In the genomic region with DNA sequence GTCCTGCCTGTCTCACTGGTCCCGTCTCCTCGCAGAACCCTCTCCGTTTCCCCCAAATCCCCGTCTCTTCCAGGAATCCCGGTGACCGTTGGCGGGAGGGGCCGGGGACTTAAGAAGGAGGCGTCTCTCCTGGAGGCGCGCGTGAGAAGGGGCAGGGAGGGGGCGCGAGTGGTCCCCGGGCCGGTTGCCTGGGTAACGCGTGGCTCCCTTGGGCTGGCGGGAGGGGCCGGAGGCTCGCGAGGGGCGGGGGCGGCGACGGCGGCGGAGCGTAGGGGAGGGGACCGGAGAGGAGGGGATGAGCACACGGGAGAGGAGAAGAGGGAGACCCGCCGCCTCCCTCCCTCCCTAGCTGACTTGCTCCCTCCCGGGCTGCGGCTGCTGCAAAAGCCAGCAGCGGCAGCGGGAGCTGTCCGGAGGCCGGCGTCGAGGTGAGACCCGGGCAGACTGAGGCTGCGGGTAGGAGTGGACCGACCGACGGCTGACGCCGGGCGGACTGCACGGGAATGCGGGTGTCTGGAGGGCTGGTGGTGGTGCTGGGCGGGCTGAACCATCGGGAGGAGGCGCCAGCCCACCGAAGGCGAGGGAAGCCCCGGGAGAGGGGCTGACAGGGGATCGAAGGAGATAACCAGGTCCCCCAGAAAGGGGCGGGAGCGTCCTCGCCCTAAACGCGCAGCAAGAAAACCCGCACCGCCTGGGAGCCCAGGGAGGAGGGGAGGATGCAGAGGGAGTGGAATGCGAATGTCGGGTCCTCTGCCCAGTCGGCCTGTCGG, we compare ENCODE assay signal across 8 cellular contexts. TPM values are rescaled to one million over a fixed set of nuclear protein-coding genes. Genes with fewer than 3 reads are reported as not detected.
DNase-seq lines count a peak whose midpoint lies in the region; ATAC-seq and TF ChIP-seq lines count a peak whose summit lies in the region.

Gene PRRT2, plus strand, starts transcription at position 298 of the 770 bp plus-strand sequence. CDS start 862 bp downstream, outside the sequence.

- H3K27me3 ChIP-seq in endodermal cell (ENCODE audit: control insufficient read depth, insufficient read depth, low read length, poor library complexity, severe bottlenecking) (no peaks in the 10 kb centered on the region), thyroid gland (no peaks in the 10 kb centered on the region)

- peaks cover 25% of the 10 kb centered on the region for H3K36me3 ChIP-seq in endodermal cell (ENCODE audit: control insufficient read depth, insufficient read depth, low read length)
- no peaks in the 10 kb centered on the region for H3K36me3 ChIP-seq in mucosa of descending colon (ENCODE audit: low read depth)
- H3K36me3 ChIP-seq in thyroid gland, result peaks cover 11 to 15% of the 10 kb centered on the region in 2 donors

- 1 to 3% methylated on average over 14 to 64 of the region's 69 CpGs for WGBS in endodermal cell (ENCODE audit: insufficient coverage in 1 of 2, insufficient read length in 1 of 2), 2 experiments
- WGBS in thyroid gland, 2 donors, result 8% methylated on average over 40 to 42 of the region's 69 CpGs

- no peaks in the 10 kb centered on the region for H3K27me3 Mint-ChIP-seq in activated CD8-positive, alpha-beta T cell treated with anti-CD3 and anti-CD28 coated beads for 36 hours
- peaks cover 11% of the 10 kb centered on the region for H3K27me3 Mint-ChIP-seq in endodermal cell (ENCODE audit: insufficient read depth)

- CTCF ChIA-PET in activated CD8-positive, alpha-beta T cell treated with anti-CD3 and anti-CD28 coated beads for 36 hours (lab: Charles Lee), result interaction anchor here (2.6 kb wide), 1 partner anchor 36 kb away, joined by 10 read pairs; no protein-coding TSS in a partner anchor

- TF ChIP-seq POLR2A in thyroid gland (IDR thresholded peaks at IDR 0.05), result no peak

- H3K9me3 ChIP-seq in endodermal cell (ENCODE audit: control insufficient read depth, low read length), result no peaks in the 10 kb centered on the region
- H3K9me3 ChIP-seq in mucosa of descending colon, result no peaks in the 10 kb centered on the region
- no peaks in the 10 kb centered on the region for H3K9me3 ChIP-seq in thyroid gland

- POLR2A ChIA-PET in activated CD8-positive, alpha-beta T cell treated with anti-CD3 and anti-CD28 coated beads for 36 hours (lab: Charles Lee), result interaction anchor here (0.6 to 9.5 kb wide), 5 partner anchors 10 to 185 kb away, joined by 3 to 167 read pairs (median 4); partner anchors contain the start of genes KIF22, MVP and PAGR1

- H3K27ac Mint-ChIP-seq in activated CD8-positive, alpha-beta T cell treated with anti-CD3 and anti-CD28 coated beads for 36 hours, result peak within 1 kb of the TSS; percentile 89
- peak within 1 kb of the TSS; percentile 92 for H3K27ac Mint-ChIP-seq in endodermal cell

- no peak for TF ChIP-seq CTCF in activated CD8-positive, alpha-beta T cell treated with anti-CD3 and anti-CD28 coated beads for 36 hours (IDR thresholded peaks at IDR 0.05)
- TF ChIP-seq CTCF in endodermal cell (conservative IDR thresholded peaks at IDR 0.05), result no peak
- no peak for TF ChIP-seq CTCF in mucosa of descending colon (IDR thresholded peaks at IDR 0.05)
- no peak for TF ChIP-seq CTCF in thyroid gland (IDR thresholded peaks at IDR 0.05)

- ATAC-seq in activated CD8-positive, alpha-beta T cell treated with anti-CD3 and anti-CD28 coated beads for 36 hours, result no peak
- no peak for ATAC-seq in mucosa of descending colon
- ATAC-seq in HG03571 (IDR thresholded peaks at IDR 0.05; ENCODE audit: unreplicated experiment), result no peak

- intact Hi-C loops in activated CD8-positive, alpha-beta T cell treated with anti-CD3 and anti-CD28 coated beads for 36 hours (cut with micrococcal nuclease), result loop anchor here (10.0 kb wide), 1 partner anchor 107 kb away; no protein-coding TSS in a partner anchor
- intact Hi-C loops in mucosa of descending colon (cut with DNase I, micrococcal nuclease) (no loop called here), thyroid gland (cut with DNase I) (loop anchor here (10.0 kb wide), 1 partner anchor 113 kb away; the partner anchor contains the start of gene KCTD13)

- H3K4me1 ChIP-seq in endodermal cell (ENCODE audit: control insufficient read depth, insufficient read depth, low read length) (peaks cover 24% of the 10 kb centered on the region), mucosa of descending colon (ENCODE audit: low read depth) (peaks cover 62% of the 10 kb centered on the region), thyroid gland (peaks cover 39 to 60% of the 10 kb centered on the region in 2 donors)

- H3K9me3 Mint-ChIP-seq in activated CD8-positive, alpha-beta T cell treated with anti-CD3 and anti-CD28 coated beads for 36 hours, result no peaks in the 10 kb centered on the region
- H3K9me3 Mint-ChIP-seq in endodermal cell, result no peaks in the 10 kb centered on the region

- H3K4me1 Mint-ChIP-seq in activated CD8-positive, alpha-beta T cell treated with anti-CD3 and anti-CD28 coated beads for 36 hours (ENCODE audit: low read depth), result peaks cover 54% of the 10 kb centered on the region
- H3K4me1 Mint-ChIP-seq in endodermal cell, result peaks cover 48% of the 10 kb centered on the region

- DNase-seq in DMS79 treated with DMSO at 0.1 percent for 48 hours (lab: John Stamatoyannopoulos, UW) (peak; percentile 66), NCI-H1417 treated with DMSO at 0.1 percent for 48 hours (lab: John Stamatoyannopoulos, UW) (peak; percentile 17), endodermal cell (peak; percentile 87), mucosa of descending colon (peak; percentile 59 to 78 (median 76)), thyroid gland (peak; percentile 45 to 50), GOT3 (lab: John Stamatoyannopoulos, UW) (no peak)
- DNase-seq in activated CD8-positive, alpha-beta T cell treated with anti-CD3 and anti-CD28 coated beads for 36 hours, result peak; percentile 66

- peaks cover 43% of the 10 kb centered on the region for H3K36me3 Mint-ChIP-seq in activated CD8-positive, alpha-beta T cell treated with anti-CD3 and anti-CD28 coated beads for 36 hours (ENCODE audit: low read depth)
- peaks cover 22% of the 10 kb centered on the region for H3K36me3 Mint-ChIP-seq in endodermal cell (ENCODE audit: low read depth)

- peak within 1 kb of the TSS; percentile 82 for H3K27ac ChIP-seq in endodermal cell (ENCODE audit: low read depth, low read length)
- peak within 1 kb of the TSS; percentile 70 to 95 (median 86) for H3K27ac ChIP-seq in thyroid gland

- peak within 1 kb of the TSS; percentile 30 for H3K9ac ChIP-seq in endodermal cell (ENCODE audit: extremely low read depth, low read length, poor library complexity, severe bottlenecking)

- H3K4me3 Mint-ChIP-seq in activated CD8-positive, alpha-beta T cell treated with anti-CD3 and anti-CD28 coated beads for 36 hours, result peak within 1 kb of the TSS; percentile 90
- peak within 1 kb of the TSS; percentile 67 for H3K4me3 Mint-ChIP-seq in endodermal cell

- H3K4me3 ChIP-seq in endodermal cell (ENCODE audit: low read length), result peak within 1 kb of the TSS; percentile 85
- H3K4me3 ChIP-seq in mucosa of descending colon, result peak within 1 kb of the TSS; percentile 6
- peak within 1 kb of the TSS; percentile 14 to 51 (median 34) for H3K4me3 ChIP-seq in thyroid gland (replicated peaks in 1 of 3)

RNA-seq across cellular contexts. Expression of gene PRRT2, which starts in this region (rescaled TPM):
- total RNA-seq in activated CD8-positive, alpha-beta T cell treated with anti-CD3 and anti-CD28 coated beads for 36 hours, result 1 to 10 TPM; 1.5 to 2.0 TPM
- 10 to 100 TPM in 1 of 2 donors, 1 to 10 TPM in 1; 8.2 to 15.7 TPM for total RNA-seq in endodermal cell
- polyA plus RNA-seq in endodermal cell (2013, experiment 1 of 2), result 77.6 TPM
- 65.0 TPM for polyA plus RNA-seq in endodermal cell (2013, experiment 2 of 2)
- 10 to 100 TPM in 1 of 3 donors, under 1 TPM in 2; 0.81 to 15.2 (median 0.94) TPM for total RNA-seq in mucosa of descending colon
- total RNA-seq in thyroid gland, result 1 to 10 TPM in 3 of 4 donors, under 1 TPM in 1; 0.89 to 4.0 (median 2.4) TPM

Comparison
In these comparisons a context has a peak if more than half of its experiments do, and no peak if none do; other contexts are left out.
1. H3K4me3 ChIP-seq: peak in every context shown above with its lines; median percentile 85 in endodermal cell; 34 in thyroid gland; 6 in mucosa of descending colon.
2. intact Hi-C loops: an anchor here in activated CD8-positive, alpha-beta T cell treated with anti-CD3 and anti-CD28 coated beads for 36 hours (10.0 kb wide) and thyroid gland (10.0 kb wide); none called in mucosa of descending colon.